In the genomic region with DNA sequence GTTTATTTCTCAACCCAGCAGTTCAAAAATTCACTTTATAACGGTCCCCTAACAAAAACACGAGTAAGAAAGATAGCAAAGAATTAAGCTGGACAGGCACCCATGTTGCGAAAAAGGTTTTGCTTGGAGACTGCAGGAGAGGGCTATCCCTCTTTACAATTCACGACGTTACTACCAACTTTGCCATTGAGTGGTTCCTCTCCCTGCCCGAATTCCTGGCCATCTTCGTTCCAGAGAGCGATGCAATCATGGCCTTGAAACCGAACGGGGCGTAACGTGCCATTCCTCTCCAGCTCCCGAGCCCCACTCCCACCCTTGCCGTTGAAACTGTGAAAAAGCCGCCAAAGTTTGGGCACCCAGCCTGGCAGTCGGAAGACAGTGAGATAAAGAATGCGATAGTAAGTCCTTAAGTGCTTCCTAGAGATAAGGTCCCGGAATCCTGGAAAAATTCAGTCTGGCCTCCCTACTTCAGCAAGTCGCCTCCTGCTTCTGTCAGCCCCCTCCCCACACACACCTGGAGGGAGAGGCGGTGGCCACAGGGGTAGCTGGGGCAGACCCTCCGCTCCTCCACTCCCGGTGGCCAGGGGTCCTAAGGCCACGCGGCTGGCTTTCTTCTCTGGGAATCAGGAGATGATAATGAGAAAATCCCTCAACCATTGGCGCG, we compare ENCODE assay signal across 11 cellular contexts.
A peak's percentile ranks its signal among the peaks of the same experiment; 100 is the strongest.
DNase-seq lines count a peak whose midpoint lies in the region; ATAC-seq and TF ChIP-seq lines count a peak whose summit lies in the region.
"Had no signal": no experiment of that assay in that cellular context is flagged by ENCODE, and none has a peak within 500 bp of the region (broad histone marks: within the 10 kb centered on the region; RNA-seq: fewer than 3 reads in every experiment).

No MANE protein-coding gene starts in this region.

- H3K9me3 Mint-ChIP-seq in CD8-positive, alpha-beta T cell = no peaks in the 10 kb centered on the region
- H3K9me3 Mint-ChIP-seq: T-helper 1 cell treated with Interleukin-12 subunit alpha and Interleukin-12 subunit beta and Interleukin-4 antibody, amounts not matched to agents 30 μg/mL and 1 μg/mL, for 36 hours had no signal

- H3K9me3 ChIP-seq in CD8-positive, alpha-beta T cell (ENCODE audit: low read length) = no peaks in the 10 kb centered on the region
- no peaks in the 10 kb centered on the region for H3K9me3 ChIP-seq in T-helper 17 cell (ENCODE audit: control insufficient read depth, low read length, poor library complexity, severe bottlenecking)
- H3K9me3 ChIP-seq in right atrium auricular region = no peaks in the 10 kb centered on the region
- H3K9me3 ChIP-seq: thyroid gland had no signal

- H3K27me3 ChIP-seq in CD8-positive, alpha-beta T cell (ENCODE audit: insufficient read depth, low read length) = peaks cover 43% of the 10 kb centered on the region
- peaks cover 0 to 6% of the 10 kb centered on the region in 2 donors for H3K27me3 ChIP-seq in right atrium auricular region
- peaks cover 16% of the 10 kb centered on the region for H3K27me3 ChIP-seq in rectal smooth muscle tissue (ENCODE audit: control insufficient read depth, insufficient read depth, low read length)

- peaks cover 38% of the 10 kb centered on the region for H3K4me1 ChIP-seq in CD8-positive, alpha-beta T cell (ENCODE audit: insufficient read depth, low read length)
- H3K4me1 ChIP-seq in right atrium auricular region (peaks cover 0 to 38% of the 10 kb centered on the region in 2 donors), rectal smooth muscle tissue (ENCODE audit: control insufficient read depth, insufficient read depth, low read length) (peaks cover 9% of the 10 kb centered on the region)

- no peak overlapping the region for H3K9ac ChIP-seq in rectal smooth muscle tissue (ENCODE audit: low read length)

- TF ChIP-seq CTCF in CD8-positive, alpha-beta T cell (IDR thresholded peaks at IDR 0.05) = no peak
- no peak for TF ChIP-seq CTCF in right atrium auricular region (IDR thresholded peaks at IDR 0.05)

- peaks cover 39% of the 10 kb centered on the region for H3K4me1 Mint-ChIP-seq in CD8-positive, alpha-beta T cell (ENCODE audit: low read depth)
- peaks cover 28% of the 10 kb centered on the region for H3K4me1 Mint-ChIP-seq in T-helper 17 cell

- CTCF ChIA-PET in CD8-positive, alpha-beta T cell (lab: Charles Lee) = interaction anchor here (1.2 kb wide), 1 partner anchor 102 kb away, joined by 5 read pairs; no protein-coding TSS in a partner anchor

- peaks cover 63% of the 10 kb centered on the region for H3K27me3 Mint-ChIP-seq in CD8-positive, alpha-beta T cell (ENCODE audit: low read depth)
- peaks cover 67% of the 10 kb centered on the region for H3K27me3 Mint-ChIP-seq in T-helper 17 cell

- POLR2A ChIA-PET in CD8-positive, alpha-beta T cell (lab: Charles Lee) = no interaction called here

- H3K27ac Mint-ChIP-seq in CD8-positive, alpha-beta T cell = no peak overlapping the region
- peak overlapping the region; percentile 47 for H3K27ac Mint-ChIP-seq in T-helper 17 cell
- H3K27ac Mint-ChIP-seq: T-helper 1 cell treated with Interleukin-12 subunit alpha and Interleukin-12 subunit beta and Interleukin-4 antibody, amounts not matched to agents 30 μg/mL and 1 μg/mL, for 36 hours had no signal

- DNase-seq in CD8-positive, alpha-beta T cell = no peak
- DNase-seq in T-helper 17 cell = no peak
- DNase-seq in right atrium auricular region (ENCODE audit: low spot score) = no peak
- DNase-seq in RPMI8226 = no peak
- DNase-seq in activated gamma-delta T cell treated with Interleukin-2 at 50 U/mL for 16 hours = no peak
- DNase-seq: small intestine had no signal

- H3K4me3 ChIP-seq in CD8-positive, alpha-beta T cell (ENCODE audit: low read depth, low read length) = no peak overlapping the region
- peak overlapping the region; percentile 38 to 51 for H3K4me3 ChIP-seq in right atrium auricular region
- H3K4me3 ChIP-seq in rectal smooth muscle tissue (ENCODE audit: low read length) = peak overlapping the region; percentile 62

- H3K4me3 Mint-ChIP-seq in CD8-positive, alpha-beta T cell = peak overlapping the region; percentile 20
- peak overlapping the region; percentile 60 for H3K4me3 Mint-ChIP-seq in T-helper 17 cell

- no peak overlapping the region for H3K27ac ChIP-seq in CD8-positive, alpha-beta T cell (ENCODE audit: low read depth, low read length)
- peak overlapping the region; percentile 71 to 88 for H3K27ac ChIP-seq in right atrium auricular region
- peak overlapping the region; percentile 58 for H3K27ac ChIP-seq in rectal smooth muscle tissue (ENCODE audit: low read depth, low read length)
- H3K27ac ChIP-seq: thyroid gland had no signal

- H3K36me3 Mint-ChIP-seq in CD8-positive, alpha-beta T cell = no peaks in the 10 kb centered on the region
- no peaks in the 10 kb centered on the region for H3K36me3 Mint-ChIP-seq in T-helper 17 cell (ENCODE audit: low read depth)

- H3K36me3 ChIP-seq in CD8-positive, alpha-beta T cell (ENCODE audit: insufficient read depth, low read length) = no peaks in the 10 kb centered on the region
- H3K36me3 ChIP-seq in right atrium auricular region (no peaks in the 10 kb centered on the region), rectal smooth muscle tissue (ENCODE audit: control insufficient read depth, insufficient read depth, low read length) (no peaks in the 10 kb centered on the region)
- H3K36me3 ChIP-seq: thyroid gland had no signal

- intact Hi-C loops in CD8-positive, alpha-beta T cell (cut with DNase I, micrococcal nuclease) = no loop called here

- ATAC-seq in CD8-positive, alpha-beta T cell = no peak
- ATAC-seq in T-helper 17 cell = no peak
- ATAC-seq in HG03095 (IDR thresholded peaks at IDR 0.05; ENCODE audit: unreplicated experiment) = no peak
- ATAC-seq in GM21737 (IDR thresholded peaks at IDR 0.05; ENCODE audit: unreplicated experiment) = no peak
